8 cellular contexts compared by ENCODE assay signal in the genomic region with DNA sequence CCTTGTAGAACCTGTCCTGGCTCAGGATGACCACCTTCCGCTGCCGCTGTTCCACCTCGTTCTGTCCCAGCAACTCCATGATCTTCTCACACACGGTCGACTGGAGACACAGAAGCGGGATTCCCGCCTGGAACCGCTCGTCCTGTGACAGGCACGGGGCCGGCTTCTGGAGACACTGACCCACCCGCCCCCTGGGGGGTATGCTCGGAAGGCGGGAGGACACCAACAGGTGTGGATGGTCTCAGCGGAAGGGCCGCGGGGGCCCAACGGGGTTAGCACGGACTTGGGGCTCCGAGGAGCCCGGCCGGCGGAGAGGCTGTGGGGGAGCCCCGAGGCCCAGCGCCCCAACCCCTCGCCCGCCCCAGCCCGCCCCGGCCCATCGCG. TPM values are rescaled to one million over a fixed set of nuclear protein-coding genes. Genes with fewer than 3 reads are reported as not detected.
DNase-seq lines count a peak whose midpoint lies in the region; ATAC-seq and TF ChIP-seq lines count a peak whose summit lies in the region.

No MANE protein-coding gene starts in this region.

- peak overlapping the region; percentile 59; the same call in 1 of the 2 replicates for H2AFZ ChIP-seq in SK-N-SH (ENCODE audit: low read depth)

- intact Hi-C loops in CD4-positive, alpha-beta memory T cell (cut with micrococcal nuclease), result no loop called here
- intact Hi-C loops in natural killer cell (cut with micrococcal nuclease), result no loop called here

- peak; percentile 38; the same call in 1 of the 2 replicates for TF ChIP-seq CTCF in SK-N-SH (IDR thresholded peaks at IDR 0.05)
- no peak for TF ChIP-seq CTCF in natural killer cell (IDR thresholded peaks at IDR 0.05)

- H3K27ac Mint-ChIP-seq in CD4-positive, alpha-beta memory T cell, result peak overlapping the region in 5 of 7 donors; percentile 31 to 79 (median 74)
- H3K27ac Mint-ChIP-seq in natural killer cell, result peak overlapping the region in 1 of 2 donors; percentile 51

- no peaks in the 10 kb centered on the region for H3K27me3 Mint-ChIP-seq in CD4-positive, alpha-beta memory T cell
- no peaks in the 10 kb centered on the region for H3K27me3 Mint-ChIP-seq in natural killer cell (ENCODE audit: low read depth in 2 of 2)

- H3K9me3 ChIP-seq in CD4-positive, alpha-beta memory T cell (ENCODE audit: control insufficient read depth in 1 of 2, low read length in 2 of 2), result no peaks in the 10 kb centered on the region
- no peaks in the 10 kb centered on the region for H3K9me3 ChIP-seq in SK-N-SH

- no peaks in the 10 kb centered on the region for H3F3A ChIP-seq in SK-N-SH (replicated peaks; ENCODE audit: insufficient read depth)

- 0 out of 2 replicates have a peak, but pooled peaks have one; percentile 9 for TF ChIP-seq RAD21 in SK-N-SH (IDR thresholded peaks at IDR 0.05; ENCODE audit: low read length)

- peak overlapping the region; percentile 69 for H3K27ac ChIP-seq in CD4-positive, alpha-beta memory T cell (ENCODE audit: low read depth, low read length)
- H3K27ac ChIP-seq in SK-N-SH (ENCODE audit: low read depth in 2 of 2, low read length in 1 of 2), result no peak overlapping the region; a peak in 1 of 4 replicates

- no peaks in the 10 kb centered on the region for H4K20me1 ChIP-seq in SK-N-SH (ENCODE audit: insufficient read depth)

- H3K4me1 Mint-ChIP-seq in CD4-positive, alpha-beta memory T cell, result peaks cover 12 to 47% (median 23%) of the 10 kb centered on the region in 4 donors
- peaks cover 0 to 15% of the 10 kb centered on the region in 2 donors for H3K4me1 Mint-ChIP-seq in natural killer cell

- CTCF ChIA-PET in CD4-positive, alpha-beta memory T cell (lab: Charles Lee; ENCODE audit: partially characterized antibody), result no interaction called here
- CTCF ChIA-PET in SK-N-SH (lab: Yijun Ruan, JAX), result interaction anchor here (1.1 to 2.1 kb wide), 2 partner anchors 16 to 194 kb away, joined by 3 to 8 read pairs; a partner anchor contains a TSS

- H3K4me3 Mint-ChIP-seq in CD4-positive, alpha-beta memory T cell, result peak overlapping the region; percentile 66 to 84 (median 72)
- peak overlapping the region; percentile 76 for H3K4me3 Mint-ChIP-seq in natural killer cell

- POLR2A ChIA-PET in CD4-positive, alpha-beta memory T cell (lab: Charles Lee; ENCODE audit: partially characterized antibody), result interaction anchor here (1.0 to 1.7 kb wide), 2 partner anchors 9 to 30 kb away, joined by 4 read pairs; no protein-coding TSS in a partner anchor
- POLR2A ChIA-PET in SK-N-SH (lab: Yijun Ruan, JAX), result interaction anchor here (1.0 kb wide), 1 partner anchor 49 kb away, joined by 3 read pairs; no protein-coding TSS in a partner anchor

- H3K36me3 ChIP-seq in CD4-positive, alpha-beta memory T cell (ENCODE audit: insufficient read depth, low read length), result peaks cover 33% of the 10 kb centered on the region
- H3K36me3 ChIP-seq in SK-N-SH (replicated peaks in 1 of 2; ENCODE audit: control insufficient read depth in 1 of 2, insufficient read depth in 2 of 2, low read length in 1 of 2), result peaks cover 5 to 25% of the 10 kb centered on the region in 2 experiments

- TF ChIP-seq POLR2A in erythroblast (IDR thresholded peaks at IDR 0.05; ENCODE audit: low read length), result no peak

- WGBS in SK-N-SH (ENCODE audit: low lambda C conversion rate), result 6% methylated on average over 13 of the region's 31 CpGs

- peak overlapping the region; percentile 98 for H3K4me2 ChIP-seq in SK-N-SH

- no peaks in the 10 kb centered on the region for H3K27me3 ChIP-seq in CD4-positive, alpha-beta memory T cell (ENCODE audit: insufficient read depth, low read length)
- no peaks in the 10 kb centered on the region for H3K27me3 ChIP-seq in SK-N-SH (ENCODE audit: insufficient read depth)

- peak overlapping the region in 1 of 2 donors; percentile 73 for H3K4me3 ChIP-seq in CD4-positive, alpha-beta memory T cell (ENCODE audit: low read length in 2 of 2)
- H3K4me3 ChIP-seq in SK-N-SH (ENCODE audit: low read depth in 2 of 2, low read length in 1 of 2), result peak overlapping the region; percentile 70 to 83

- ATAC-seq in GM18867 (IDR thresholded peaks at IDR 0.05; ENCODE audit: unreplicated experiment) (peak; percentile 21), HG03280 (IDR thresholded peaks at IDR 0.05; ENCODE audit: unreplicated experiment) (peak; percentile 25), natural killer cell (peak; percentile 14 to 15 (median 15)), GM18520 (IDR thresholded peaks at IDR 0.05; ENCODE audit: unreplicated experiment) (no peak), HG02571 (IDR thresholded peaks at IDR 0.05; ENCODE audit: unreplicated experiment) (no peak)

- no peaks in the 10 kb centered on the region for H3K9me2 ChIP-seq in SK-N-SH

- H3K9me3 Mint-ChIP-seq in CD4-positive, alpha-beta memory T cell, result no peaks in the 10 kb centered on the region
- no peaks in the 10 kb centered on the region for H3K9me3 Mint-ChIP-seq in natural killer cell

- no peak for DNase-seq in CD4-positive, alpha-beta memory T cell
- DNase-seq in SK-N-SH (peak; percentile 84), erythroblast (lab: John Stamatoyannopoulos, UW) (peak; percentile 44 to 59), natural killer cell (no peak)

- peaks cover 16% of the 10 kb centered on the region; the same call in 1 of the 2 replicates for H3K79me2 ChIP-seq in SK-N-SH (ENCODE audit: insufficient read depth)

- peaks cover 38% of the 10 kb centered on the region for H3K4me1 ChIP-seq in CD4-positive, alpha-beta memory T cell (ENCODE audit: insufficient read depth, low read length)
- peaks cover 0 to 12% of the 10 kb centered on the region in 2 experiments; a peak in 1 of 4 replicates for H3K4me1 ChIP-seq in SK-N-SH (ENCODE audit: control insufficient read depth in 1 of 2, insufficient read depth in 2 of 2, low read depth in 1 of 2, low read length in 1 of 2)

- TF ChIP-seq EP300 in SK-N-SH (IDR thresholded peaks at IDR 0.05; ENCODE audit: borderline replicate concordance in 1 of 2, low read depth in 1 of 2, low read length in 1 of 2), result no peak

- peak overlapping the region; percentile 80 for H3K9ac ChIP-seq in SK-N-SH

- H3K36me3 Mint-ChIP-seq in CD4-positive, alpha-beta memory T cell, result peaks cover 19 to 29% of the 10 kb centered on the region in 2 donors
- peaks cover 6% of the 10 kb centered on the region for H3K36me3 Mint-ChIP-seq in natural killer cell

TF ChIP-seq in SK-N-SH, 30 proteins besides CTCF, POLR2A, EP300 and RAD21:
- TF ChIP-seq MXI1 (IDR thresholded peaks at IDR 0.05; ENCODE audit: low read depth, low read length), result no peak
- no peak for TF ChIP-seq GABPA (IDR thresholded peaks at IDR 0.05; ENCODE audit: low read depth)
- TF ChIP-seq MEF2A (IDR thresholded peaks at IDR 0.05; ENCODE audit: borderline replicate concordance, low read depth), result no peak
- TF ChIP-seq CHD2 (IDR thresholded peaks at IDR 0.05; ENCODE audit: low read length, partially characterized antibody), result no peak
- peak; percentile 41; the same call in 1 of the 2 replicates for TF ChIP-seq SIN3A (IDR thresholded peaks at IDR 0.05; ENCODE audit: borderline replicate concordance, low read depth, low read length)
- TF ChIP-seq, protein P1, sequence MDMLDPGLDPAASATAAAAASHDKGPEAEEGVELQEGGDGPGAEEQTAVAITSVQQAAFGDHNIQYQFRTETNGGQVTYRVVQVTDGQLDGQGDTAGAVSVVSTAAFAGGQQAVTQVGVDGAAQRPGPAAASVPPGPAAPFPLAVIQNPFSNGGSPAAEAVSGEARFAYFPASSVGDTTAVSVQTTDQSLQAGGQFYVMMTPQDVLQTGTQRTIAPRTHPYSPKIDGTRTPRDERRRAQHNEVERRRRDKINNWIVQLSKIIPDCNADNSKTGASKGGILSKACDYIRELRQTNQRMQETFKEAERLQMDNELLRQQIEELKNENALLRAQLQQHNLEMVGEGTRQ (IDR thresholded peaks at IDR 0.05; ENCODE audit: borderline replicate concordance, low read depth, low read length), result no peak
- TF ChIP-seq, protein P2, sequence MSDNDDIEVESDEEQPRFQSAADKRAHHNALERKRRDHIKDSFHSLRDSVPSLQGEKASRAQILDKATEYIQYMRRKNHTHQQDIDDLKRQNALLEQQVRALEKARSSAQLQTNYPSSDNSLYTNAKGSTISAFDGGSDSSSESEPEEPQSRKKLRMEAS (IDR thresholded peaks at IDR 0.05; ENCODE audit: low read depth), result 0 out of 2 replicates have a peak, but pooled peaks have one; percentile 36

RNA-seq across cellular contexts. Expression of a gene that starts 0.5 kb away (rescaled TPM):
- 10 to 100 TPM; 36.1 to 39.7 TPM for total RNA-seq in CD4-positive, alpha-beta memory T cell
- 10 to 100 TPM; 25.8 to 26.8 TPM for polyA plus RNA-seq in CD4-positive, alpha-beta memory T cell
- polyA plus RNA-seq in SK-N-SH (2012; rRNA removed), result 30.9 and 32.9 TPM in 2 replicates
- polyA plus RNA-seq in SK-N-SH (2012; cell fraction: cytosol; rRNA removed), result 22.3 and 28.0 TPM in 2 replicates
- polyA plus RNA-seq in SK-N-SH (2012; cell fraction: nucleus; rRNA removed), result 52.0 TPM in 2 replicates
- 10 to 100 TPM; 29.9 to 35.2 (median 30.2) TPM for total RNA-seq in natural killer cell

RNA-seq across cellular contexts. Expression of a gene that starts 14.8 kb away (rescaled TPM):
- total RNA-seq in CD4-positive, alpha-beta memory T cell, result not detected
- polyA plus RNA-seq in CD4-positive, alpha-beta memory T cell, result not detected
- not detected in 2 replicates for polyA plus RNA-seq in SK-N-SH (2012; rRNA removed)
- not detected in 2 replicates for polyA plus RNA-seq in SK-N-SH (2012; cell fraction: cytosol; rRNA removed)
- polyA plus RNA-seq in SK-N-SH (2012; cell fraction: nucleus; rRNA removed), result not detected in 2 replicates
- total RNA-seq in natural killer cell, result not detected

RNA-seq across cellular contexts. Expression of a gene that starts 27.8 kb away (rescaled TPM):
- total RNA-seq in CD4-positive, alpha-beta memory T cell, result 10 to 100 TPM; 52.1 to 58.5 TPM
- polyA plus RNA-seq in CD4-positive, alpha-beta memory T cell, result 10 to 100 TPM; 15.6 to 17.4 TPM
- 34.8 and 44.5 TPM in 2 replicates for polyA plus RNA-seq in SK-N-SH (2012; rRNA removed)
- 13.7 and 17.6 TPM in 2 replicates for polyA plus RNA-seq in SK-N-SH (2012; cell fraction: cytosol; rRNA removed)
- 224 and 238 TPM in 2 replicates for polyA plus RNA-seq in SK-N-SH (2012; cell fraction: nucleus; rRNA removed)
- total RNA-seq in natural killer cell, result 10 to 100 TPM; 35.5 to 38.8 (median 36.3) TPM

Comparison
In these comparisons a context has a peak if more than half of its experiments do, and no peak if none do; other contexts are left out.
1. DNase-seq: peak in SK-N-SH (single experiment) and erythroblast (2 of 2); none in CD4-positive, alpha-beta memory T cell (0 of 5) and natural killer cell (single experiment).
2. ATAC-seq: peak in GM18867 (single experiment), HG03280 (single experiment) and natural killer cell (3 of 3); none in GM18520 (single experiment) and HG02571 (single experiment).